22 cellular contexts compared by ENCODE assay signal in genomic region chr1:45516465-45516864, GRCh38. TPM values are rescaled to one million over a fixed set of nuclear protein-coding genes. Genes with fewer than 3 reads are reported as not detected.
DNase-seq lines count a peak whose midpoint lies in the region; ATAC-seq and TF ChIP-seq lines count a peak whose summit lies in the region.
"Had no signal": no experiment of that assay in that cellular context is flagged by ENCODE, and none has a peak within 500 bp of the region (broad histone marks: within the 10 kb centered on the region; RNA-seq: fewer than 3 reads in every experiment).

No MANE protein-coding gene starts in this region.

- peaks cover 70% of the 10 kb centered on the region for H3K36me3 Mint-ChIP-seq in stimulated activated naive CD8-positive, alpha-beta T cell treated with anti-CD3 and anti-CD28 coated beads, Interleukin-15, Interleukin-2, amounts not matched to agents 100 ng/mL and 50 ng/mL, for 24 hours (ENCODE audit: low read depth)
- peaks cover 55% of the 10 kb centered on the region for H3K36me3 Mint-ChIP-seq in activated T-helper 1 cell treated with anti-CD3 and anti-CD28 coated beads, Interleukin-12 subunit alpha, Interleukin-12 subunit beta, Interleukin-2, Interleukin-4 antibody, amounts not matched to agents 30 ng/mL and 10 ng/mL and 1 ng/mL, durations not matched to agents 14 hours and 24 hours and 36 hours (ENCODE audit: low read depth)
- peaks cover 46% of the 10 kb centered on the region for H3K36me3 Mint-ChIP-seq in type B pancreatic cell

- H3K4me3 ChIP-seq in mucosa of descending colon = no peak overlapping the region
- H3K4me3 ChIP-seq in ovary = no peak overlapping the region
- H3K4me3 ChIP-seq: heart right ventricle had no signal

- no peak for DNase-seq in stimulated activated naive CD8-positive, alpha-beta T cell treated with anti-CD3 and anti-CD28 coated beads, Interleukin-15, Interleukin-2, amounts not matched to agents 100 U/mL and 50 U/mL, for 24 hours
- DNase-seq in activated T-helper 1 cell treated with anti-CD3 and anti-CD28 coated beads, Interleukin-12 subunit alpha, Interleukin-12 subunit beta, Interleukin-2, Interleukin-4 antibody, amounts not matched to agents 30 ng/mL and 10 ng/mL and 1 ng/mL, durations not matched to agents 14 hours and 24 hours and 36 hours (ENCODE audit: low spot score) = no peak
- peak in 1 of 2 donors; percentile 59 for DNase-seq in foreskin keratinocyte
- no peak for DNase-seq in type B pancreatic cell (ENCODE audit: extremely low spot score, unreplicated experiment)
- DNase-seq in mucosa of descending colon = no peak
- no peak for DNase-seq in ovary
- no peak for DNase-seq in hippocampal formation (lab: John Stamatoyannopoulos, UW)
- DNase-seq: activated CD4-positive, alpha-beta T cell treated with anti-CD3 and anti-CD28 coated beads for 1 hour; activated T-cell treated with anti-CD3 and anti-CD28 coated beads, Interleukin-2, amount 50 U/mL, for 1 hour; anterior cingulate cortex; GDM1; GOT3; heart right ventricle; islet precursor cell; mesendoderm; NCI-H1694; NCI-H226; NK-92 treated with Interleukin-12 subunit alpha and Interleukin-12 subunit beta, amount 100 ng/mL, for 24 hours; SHP77 had no signal

- no peaks in the 10 kb centered on the region for H3K9me3 ChIP-seq in mucosa of descending colon
- H3K9me3 ChIP-seq in ovary = no peaks in the 10 kb centered on the region
- H3K9me3 ChIP-seq: heart right ventricle had no signal

- no peaks in the 10 kb centered on the region for H3K9me3 Mint-ChIP-seq in stimulated activated naive CD8-positive, alpha-beta T cell treated with anti-CD3 and anti-CD28 coated beads, Interleukin-15, Interleukin-2, amounts not matched to agents 100 ng/mL and 50 ng/mL, for 24 hours
- H3K9me3 Mint-ChIP-seq in activated T-helper 1 cell treated with anti-CD3 and anti-CD28 coated beads, Interleukin-12 subunit alpha, Interleukin-12 subunit beta, Interleukin-2, Interleukin-4 antibody, amounts not matched to agents 30 ng/mL and 10 ng/mL and 1 ng/mL, durations not matched to agents 14 hours and 24 hours and 36 hours = no peaks in the 10 kb centered on the region
- H3K9me3 Mint-ChIP-seq in type B pancreatic cell = no peaks in the 10 kb centered on the region
- H3K9me3 Mint-ChIP-seq: neural crest cell; T-helper 2 cell treated with Interferon-gamma antibody and Interleukin-4, amounts not matched to agents 5 μg/mL and 100 μg/mL, for 36 hours had no signal

- no peak for TF ChIP-seq EP300 in ovary (IDR thresholded peaks at IDR 0.05)

- peaks cover 47% of the 10 kb centered on the region for H3K4me1 Mint-ChIP-seq in stimulated activated naive CD8-positive, alpha-beta T cell treated with anti-CD3 and anti-CD28 coated beads, Interleukin-15, Interleukin-2, amounts not matched to agents 100 ng/mL and 50 ng/mL, for 24 hours (ENCODE audit: low read depth)
- peaks cover 49% of the 10 kb centered on the region for H3K4me1 Mint-ChIP-seq in activated T-helper 1 cell treated with anti-CD3 and anti-CD28 coated beads, Interleukin-12 subunit alpha, Interleukin-12 subunit beta, Interleukin-2, Interleukin-4 antibody, amounts not matched to agents 30 ng/mL and 10 ng/mL and 1 ng/mL, durations not matched to agents 14 hours and 24 hours and 36 hours (ENCODE audit: low read depth)
- peaks cover 22% of the 10 kb centered on the region for H3K4me1 Mint-ChIP-seq in type B pancreatic cell (ENCODE audit: unreplicated experiment)

- H3K36me3 ChIP-seq in mucosa of descending colon (ENCODE audit: low read depth) (peaks cover 4% of the 10 kb centered on the region), ovary (no peaks in the 10 kb centered on the region)

- peak overlapping the region; percentile 17 for H3K27ac ChIP-seq in foreskin keratinocyte
- no peak overlapping the region for H3K27ac ChIP-seq in ovary
- H3K27ac ChIP-seq: heart right ventricle had no signal

- no peak for TF ChIP-seq POLR2A in ovary (IDR thresholded peaks at IDR 0.05)

- peak overlapping the region; percentile 47 for H3K27ac Mint-ChIP-seq in stimulated activated naive CD8-positive, alpha-beta T cell treated with anti-CD3 and anti-CD28 coated beads, Interleukin-15, Interleukin-2, amounts not matched to agents 100 ng/mL and 50 ng/mL, for 24 hours
- H3K27ac Mint-ChIP-seq in activated T-helper 1 cell treated with anti-CD3 and anti-CD28 coated beads, Interleukin-12 subunit alpha, Interleukin-12 subunit beta, Interleukin-2, Interleukin-4 antibody, amounts not matched to agents 30 ng/mL and 10 ng/mL and 1 ng/mL, durations not matched to agents 14 hours and 24 hours and 36 hours = peak overlapping the region; percentile 50
- peak overlapping the region; percentile 93 for H3K27ac Mint-ChIP-seq in type B pancreatic cell
- H3K27ac Mint-ChIP-seq: T-helper 2 cell treated with Interferon-gamma antibody and Interleukin-4, amounts not matched to agents 5 μg/mL and 100 μg/mL, for 36 hours had no signal

- intact Hi-C loops in activated T-helper 1 cell treated with anti-CD3 and anti-CD28 coated beads, Interleukin-12 subunit alpha, Interleukin-12 subunit beta, Interleukin-2, Interleukin-4 antibody, amounts not matched to agents 30 ng/mL and 10 ng/mL and 1 ng/mL, durations not matched to agents 14 hours and 24 hours and 36 hours (cut with micrococcal nuclease) = no loop called here
- intact Hi-C loops in mucosa of descending colon (cut with DNase I, micrococcal nuclease) = loop anchor here in 1 of 2 donors (5.0 kb wide), 1 partner anchor 56 kb away; no protein-coding TSS in a partner anchor
- intact Hi-C loops in ovary (cut with DNase I) = no loop called here

- WGBS in ovary, 3 donors = 80% methylated on average over 4 of the region's 4 CpGs

- peaks cover 11% of the 10 kb centered on the region for H3K4me1 ChIP-seq in foreskin keratinocyte
- H3K4me1 ChIP-seq in mucosa of descending colon (ENCODE audit: low read depth) = peaks cover 23% of the 10 kb centered on the region
- peaks cover 12% of the 10 kb centered on the region for H3K4me1 ChIP-seq in ovary (ENCODE audit: insufficient read depth)

- no peaks in the 10 kb centered on the region for H3K27me3 Mint-ChIP-seq in stimulated activated naive CD8-positive, alpha-beta T cell treated with anti-CD3 and anti-CD28 coated beads, Interleukin-15, Interleukin-2, amounts not matched to agents 100 ng/mL and 50 ng/mL, for 24 hours
- no peaks in the 10 kb centered on the region for H3K27me3 Mint-ChIP-seq in activated T-helper 1 cell treated with anti-CD3 and anti-CD28 coated beads, Interleukin-12 subunit alpha, Interleukin-12 subunit beta, Interleukin-2, Interleukin-4 antibody, amounts not matched to agents 30 ng/mL and 10 ng/mL and 1 ng/mL, durations not matched to agents 14 hours and 24 hours and 36 hours (ENCODE audit: insufficient read depth)
- no peaks in the 10 kb centered on the region for H3K27me3 Mint-ChIP-seq in type B pancreatic cell

- no peak overlapping the region for H3K4me3 Mint-ChIP-seq in stimulated activated naive CD8-positive, alpha-beta T cell treated with anti-CD3 and anti-CD28 coated beads, Interleukin-15, Interleukin-2, amounts not matched to agents 100 ng/mL and 50 ng/mL, for 24 hours
- H3K4me3 Mint-ChIP-seq in activated T-helper 1 cell treated with anti-CD3 and anti-CD28 coated beads, Interleukin-12 subunit alpha, Interleukin-12 subunit beta, Interleukin-2, Interleukin-4 antibody, amounts not matched to agents 30 ng/mL and 10 ng/mL and 1 ng/mL, durations not matched to agents 14 hours and 24 hours and 36 hours = no peak overlapping the region
- H3K4me3 Mint-ChIP-seq in type B pancreatic cell = peak overlapping the region; percentile 70
- H3K4me3 Mint-ChIP-seq: T-helper 2 cell treated with Interferon-gamma antibody and Interleukin-4, amounts not matched to agents 5 μg/mL and 100 μg/mL, for 36 hours had no signal

- TF ChIP-seq CTCF in foreskin keratinocyte (conservative IDR thresholded peaks at IDR 0.05) = no peak
- no peak for TF ChIP-seq CTCF in type B pancreatic cell (conservative IDR thresholded peaks at IDR 0.05)
- no peak for TF ChIP-seq CTCF in mucosa of descending colon (IDR thresholded peaks at IDR 0.05)
- TF ChIP-seq CTCF in ovary (IDR thresholded peaks at IDR 0.05) = no peak

- ATAC-seq in stimulated activated naive CD8-positive, alpha-beta T cell treated with anti-CD3 and anti-CD28 coated beads, Interleukin-15, Interleukin-2, amounts not matched to agents 100 U/mL and 50 U/mL, for 24 hours = no peak
- ATAC-seq in foreskin keratinocyte (no peak), mucosa of descending colon (no peak)
- ATAC-seq: heart right ventricle had no signal

- H3K27me3 ChIP-seq in foreskin keratinocyte (no peaks in the 10 kb centered on the region), ovary (no peaks in the 10 kb centered on the region)
- H3K27me3 ChIP-seq: heart right ventricle had no signal

RNA-seq across cellular contexts. Expression of gene PRDX1, which starts 5.2 kb away (rescaled TPM):
- 635 and 655 TPM in 2 replicates for total RNA-seq in activated T-helper 1 cell treated with anti-CD3 and anti-CD28 coated beads, Interleukin-12 subunit alpha, Interleukin-12 subunit beta, Interleukin-2, Interleukin-4 antibody, amounts not matched to agents 30 ng/mL and 10 ng/mL and 1 ng/mL, durations not matched to agents 14 hours and 24 hours and 36 hours
- total RNA-seq in foreskin keratinocyte (680 and 737 TPM in 2 replicates), type B pancreatic cell (ENCODE audit: low replicate concordance) (255 and 335 TPM in 2 replicates), mucosa of descending colon (100 to 1,000 TPM; 248 to 306 (median 295) TPM), ovary (100 to 1,000 TPM; 127 to 332 (median 250) TPM)
- polyA plus RNA-seq in foreskin keratinocyte (906 and 916 TPM in 2 replicates), ovary (100 to 1,000 TPM; 291 to 461 TPM)

RNA-seq across cellular contexts. Expression of gene MMACHC, which starts 16.4 kb away (rescaled TPM):
- total RNA-seq in activated T-helper 1 cell treated with anti-CD3 and anti-CD28 coated beads, Interleukin-12 subunit alpha, Interleukin-12 subunit beta, Interleukin-2, Interleukin-4 antibody, amounts not matched to agents 30 ng/mL and 10 ng/mL and 1 ng/mL, durations not matched to agents 14 hours and 24 hours and 36 hours = 10.4 and 10.6 TPM in 2 replicates
- total RNA-seq in foreskin keratinocyte (10.5 and 12.4 TPM in 2 replicates), type B pancreatic cell (ENCODE audit: low replicate concordance) (8.0 and 12.7 TPM in 2 replicates), mucosa of descending colon (10 to 100 TPM in 2 of 3 donors, 1 to 10 TPM in 1; 9.2 to 12.4 (median 11.2) TPM), ovary (1 to 10 TPM; 3.1 to 9.9 (median 6.7) TPM)
- polyA plus RNA-seq in foreskin keratinocyte (6.4 and 7.7 TPM in 2 replicates), ovary (1 to 10 TPM; 2.2 to 4.8 TPM)

RNA-seq across cellular contexts. Expression of gene CCDC163, which starts 16.6 kb away (rescaled TPM):
- total RNA-seq in activated T-helper 1 cell treated with anti-CD3 and anti-CD28 coated beads, Interleukin-12 subunit alpha, Interleukin-12 subunit beta, Interleukin-2, Interleukin-4 antibody, amounts not matched to agents 30 ng/mL and 10 ng/mL and 1 ng/mL, durations not matched to agents 14 hours and 24 hours and 36 hours = 3.5 and 4.5 TPM in 2 replicates
- 1.7 and 2.3 TPM in 2 replicates for total RNA-seq in foreskin keratinocyte
- 1.2 and 1.4 TPM in 2 replicates for polyA plus RNA-seq in foreskin keratinocyte
- total RNA-seq in type B pancreatic cell (ENCODE audit: low replicate concordance) = 1.0 and 2.0 TPM in 2 replicates
- 1 to 10 TPM; 1.3 to 1.6 (median 1.5) TPM for total RNA-seq in mucosa of descending colon
- 1 to 10 TPM; 1.1 to 5.5 (median 2.3) TPM for total RNA-seq in ovary
- 1 to 10 TPM; 1.7 to 3.6 TPM for polyA plus RNA-seq in ovary

RNA-seq across cellular contexts. Expression of gene TESK2, which starts 25.5 kb away (rescaled TPM):
- 1.4 and 1.6 TPM in 2 replicates for total RNA-seq in activated T-helper 1 cell treated with anti-CD3 and anti-CD28 coated beads, Interleukin-12 subunit alpha, Interleukin-12 subunit beta, Interleukin-2, Interleukin-4 antibody, amounts not matched to agents 30 ng/mL and 10 ng/mL and 1 ng/mL, durations not matched to agents 14 hours and 24 hours and 36 hours
- total RNA-seq in foreskin keratinocyte (2.0 and 2.2 TPM in 2 replicates), type B pancreatic cell (ENCODE audit: low replicate concordance) (6.7 and 7.9 TPM in 2 replicates), mucosa of descending colon (10 to 100 TPM; 10.7 to 19.9 (median 10.8) TPM), ovary (10 to 100 TPM in 3 of 7 donors, 1 to 10 TPM in 4; 6.7 to 12.5 (median 9.7) TPM)
- polyA plus RNA-seq in foreskin keratinocyte (1.4 and 1.5 TPM in 2 replicates), ovary (10 to 100 TPM in 1 of 2 donors, 1 to 10 TPM in 1; 8.3 to 10.5 TPM)

RNA-seq across cellular contexts. Expression of gene AKR1A1, which starts 34.2 kb away (rescaled TPM):
- 192 and 194 TPM in 2 replicates for total RNA-seq in activated T-helper 1 cell treated with anti-CD3 and anti-CD28 coated beads, Interleukin-12 subunit alpha, Interleukin-12 subunit beta, Interleukin-2, Interleukin-4 antibody, amounts not matched to agents 30 ng/mL and 10 ng/mL and 1 ng/mL, durations not matched to agents 14 hours and 24 hours and 36 hours
- 144 and 153 TPM in 2 replicates for total RNA-seq in foreskin keratinocyte
- 142 and 150 TPM in 2 replicates for polyA plus RNA-seq in foreskin keratinocyte
- 179 and 185 TPM in 2 replicates for total RNA-seq in type B pancreatic cell (ENCODE audit: low replicate concordance)
- total RNA-seq in mucosa of descending colon = 100 to 1,000 TPM; 118 to 206 (median 190) TPM
- 100 to 1,000 TPM in 2 of 7 donors, 10 to 100 TPM in 5; 39.8 to 119 (median 88.3) TPM for total RNA-seq in ovary
- polyA plus RNA-seq in ovary = 10 to 100 TPM; 75.4 to 99.0 TPM
